18 cellular contexts compared by ENCODE assay signal in the genomic region with DNA sequence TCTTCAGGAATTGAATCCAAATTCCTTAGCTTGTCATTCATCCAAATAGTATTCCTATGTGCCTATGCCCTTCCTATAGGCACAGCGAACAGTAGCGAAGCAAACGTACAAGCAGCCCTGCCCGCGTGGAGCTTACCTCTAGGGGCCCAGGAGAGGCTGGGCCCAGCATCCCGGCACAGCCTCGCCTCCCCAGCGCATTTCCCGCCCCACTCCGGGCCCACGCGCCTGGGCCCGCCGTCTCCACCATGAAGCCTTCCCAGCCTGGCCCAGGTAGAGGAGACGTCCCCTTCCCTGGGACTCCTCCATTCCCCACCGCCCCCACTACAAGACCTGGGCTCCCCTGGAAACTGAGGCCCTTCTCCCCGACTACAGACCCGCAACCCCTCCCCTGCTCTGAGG. TPM values are rescaled to one million over a fixed set of nuclear protein-coding genes. Genes with fewer than 3 reads are reported as not detected.
DNase-seq lines count a peak whose midpoint lies in the region; TF ChIP-seq lines count a peak whose summit lies in the region.
"Had no signal": no experiment of that assay in that cellular context is flagged by ENCODE, and none has a peak within 500 bp of the region (broad histone marks: within the 10 kb centered on the region; RNA-seq: fewer than 3 reads in every experiment).

No MANE protein-coding gene starts in this region.

- H3K4me1 ChIP-seq in CD8-positive, alpha-beta memory T cell (ENCODE audit: insufficient read depth, low read length), result peaks cover 13% of the 10 kb centered on the region
- H3K4me1 ChIP-seq in rectal smooth muscle tissue (ENCODE audit: control insufficient read depth, insufficient read depth, low read length), result peaks cover 2% of the 10 kb centered on the region

- peaks cover 0 to 4% of the 10 kb centered on the region in 2 donors for H3K27me3 Mint-ChIP-seq in CD8-positive, alpha-beta memory T cell

- POLR2A ChIA-PET in AG04449 (lab: Yijun Ruan, JAX), result interaction anchor here (1.9 kb wide), 1 partner anchor 17 kb away, joined by 9 read pairs; the partner anchor contains the start of genes C1orf50 and P3H1
- POLR2A ChIA-PET in CD8-positive, alpha-beta memory T cell (lab: Charles Lee), result interaction anchor here (1.1 kb wide), 1 partner anchor 18 kb away, joined by 3 read pairs; the partner anchor contains the start of genes C1orf50 and P3H1

- no peak overlapping the region for H3K27ac ChIP-seq in CD8-positive, alpha-beta memory T cell (ENCODE audit: low read depth, low read length)
- H3K27ac ChIP-seq in epithelial cell of prostate (peak overlapping the region; percentile 38), rectal smooth muscle tissue (ENCODE audit: low read depth, low read length) (no peak overlapping the region)
- H3K27ac ChIP-seq: cardiac muscle cell, thyroid gland, WERI-Rb-1 had no signal

- no peak overlapping the region for H3K9ac ChIP-seq in rectal smooth muscle tissue (ENCODE audit: low read length)

- H3K4me1 Mint-ChIP-seq in CD8-positive, alpha-beta memory T cell, result peaks cover 11 to 23% (median 11%) of the 10 kb centered on the region in 3 donors

- CTCF ChIA-PET in AG04449 (lab: Yijun Ruan, JAX), result interaction anchor here (3.4 kb wide), 1 partner anchor 288 kb away, joined by 18 read pairs; no protein-coding TSS in a partner anchor
- CTCF ChIA-PET in CD8-positive, alpha-beta memory T cell (lab: Charles Lee), result interaction anchor here (1.0 kb wide), 1 partner anchor 18 kb away, joined by 4 read pairs; the partner anchor contains the start of genes C1orf50 and P3H1

- H3K4me3 ChIP-seq in AG04449 (ENCODE audit: low read depth, low read length) (peak overlapping the region; percentile 44; the same call in 1 of the 2 replicates), rectal smooth muscle tissue (ENCODE audit: low read length) (peak overlapping the region; percentile 61)
- peak overlapping the region; percentile 45 for H3K4me3 ChIP-seq in CD8-positive, alpha-beta memory T cell (ENCODE audit: low read length)
- H3K4me3 ChIP-seq: cardiac muscle cell, mucosa of descending colon had no signal

- in situ Hi-C loops in GM13976 (cut with MboI; ENCODE audit: low sequenced_read_pairs, unreplicated experiment), result loop anchor here (10.0 kb wide), 2 partner anchors 130 to 290 kb away; no protein-coding TSS in a partner anchor

- peaks cover 0 to 31% (median 9%) of the 10 kb centered on the region in 3 donors for H3K36me3 Mint-ChIP-seq in CD8-positive, alpha-beta memory T cell

- no peaks in the 10 kb centered on the region for H3K27me3 ChIP-seq in CD8-positive, alpha-beta memory T cell (ENCODE audit: insufficient read depth, low read length, poor library complexity, severe bottlenecking)
- no peaks in the 10 kb centered on the region for H3K27me3 ChIP-seq in rectal smooth muscle tissue (ENCODE audit: control insufficient read depth, insufficient read depth, low read length)
- H3K27me3 ChIP-seq: cardiac muscle cell, thyroid gland had no signal

- DNase-seq in AG04449 (ENCODE audit: low read depth, low spot score) (no peak), epithelial cell of prostate (ENCODE audit: low read depth, low spot score) (no peak), AML-193 (lab: John Stamatoyannopoulos, UW) (no peak), NCI-H526 treated with DMSO at 0.1 percent for 48 hours (lab: John Stamatoyannopoulos, UW) (no peak), SHP77 treated with DMSO at 0.1 percent for 48 hours (lab: John Stamatoyannopoulos, UW) (no peak), GM13976 (ENCODE audit: low spot score) (no peak)
- DNase-seq in CD8-positive, alpha-beta memory T cell, result no peak
- DNase-seq: NCI-H187, PC-3, SW 1271, WERI-Rb-1 had no signal

- peak overlapping the region in 2 of 8 donors; percentile 29 to 48 for H3K27ac Mint-ChIP-seq in CD8-positive, alpha-beta memory T cell

- H3K9me3 ChIP-seq in CD8-positive, alpha-beta memory T cell (ENCODE audit: low read length), result no peaks in the 10 kb centered on the region
- H3K9me3 ChIP-seq: mucosa of descending colon, thyroid gland had no signal

- peaks cover 11% of the 10 kb centered on the region for H3K36me3 ChIP-seq in CD8-positive, alpha-beta memory T cell (ENCODE audit: insufficient read depth, low read length)
- peaks cover 2% of the 10 kb centered on the region for H3K36me3 ChIP-seq in rectal smooth muscle tissue (ENCODE audit: control insufficient read depth, insufficient read depth, low read length)

- peak overlapping the region in 6 of 7 donors; percentile 31 to 88 (median 34) for H3K4me3 Mint-ChIP-seq in CD8-positive, alpha-beta memory T cell

- no peaks in the 10 kb centered on the region for H3K9me3 Mint-ChIP-seq in CD8-positive, alpha-beta memory T cell

- TF ChIP-seq CTCF in AG04449 (IDR thresholded peaks at IDR 0.05; ENCODE audit: insufficient read depth, low read length, missing control alignments), result no peak
- TF ChIP-seq CTCF in GM13976 (IDR thresholded peaks at IDR 0.05; ENCODE audit: borderline replicate concordance, control extremely low read depth, extremely low read depth, insufficient read depth, missing control alignments), result no peak

RNA-seq across cellular contexts. Expression of gene TMEM269, which starts 0.2 kb away (rescaled TPM):
- total RNA-seq in CD8-positive, alpha-beta memory T cell, result under 1 TPM; 0.16 to 0.20 TPM
- polyA plus RNA-seq in CD8-positive, alpha-beta memory T cell, result not detected
- total RNA-seq: glomerular endothelial cell, HT1080, mucosa of descending colon, posterior vena cava had no signal

RNA-seq across cellular contexts. Expression of gene C1orf50, which starts 17.5 kb away (rescaled TPM):
- total RNA-seq in CD8-positive, alpha-beta memory T cell, result 1 to 10 TPM; 5.4 to 8.7 TPM
- polyA plus RNA-seq in CD8-positive, alpha-beta memory T cell, result 3.5 TPM

RNA-seq across cellular contexts. Expression of gene P3H1, which starts 17.7 kb away (rescaled TPM):
- 10 to 100 TPM; 35.6 to 38.5 TPM for total RNA-seq in CD8-positive, alpha-beta memory T cell
- polyA plus RNA-seq in CD8-positive, alpha-beta memory T cell, result 11.1 TPM

RNA-seq across cellular contexts. Expression of gene ERMAP, which starts 32.4 kb away (rescaled TPM):
- 1 to 10 TPM; 3.5 to 3.6 TPM for total RNA-seq in CD8-positive, alpha-beta memory T cell
- 3.1 TPM for polyA plus RNA-seq in CD8-positive, alpha-beta memory T cell

RNA-seq across cellular contexts. Expression of gene SVBP, which starts 32.7 kb away (rescaled TPM):
- 10 to 100 TPM; 12.6 to 16.4 TPM for total RNA-seq in CD8-positive, alpha-beta memory T cell
- 38.4 TPM for polyA plus RNA-seq in CD8-positive, alpha-beta memory T cell
